ENCODE assay signal across 1 cellular context in genomic region chr22:37968452-37969251, GRCh38.
TF ChIP-seq lines count a peak whose summit lies in the region.

No MANE protein-coding gene starts in this region.

TF ChIP-seq in HepG2, 621 proteins besides CTCF, POLR2A, EP300 and RAD21 (continues in another document):
- peak; percentile 53 for TF ChIP-seq ZNF609 (CRISPR knock-in tag; IDR thresholded peaks at IDR 0.05; ENCODE audit: borderline replicate concordance)
- TF ChIP-seq ZFP91 (CRISPR knock-in tag; IDR thresholded peaks at IDR 0.05; ENCODE audit: borderline replicate concordance), result peak; percentile 31; the same call in 1 of the 2 replicates
- TF ChIP-seq ZBTB33 (CRISPR knock-in tag; IDR thresholded peaks at IDR 0.05), result no peak
- TF ChIP-seq HNF1A (IDR thresholded peaks at IDR 0.05; ENCODE audit: low read depth), result no peak
- TF ChIP-seq HNF1A (CRISPR knock-in tag; IDR thresholded peaks at IDR 0.05; ENCODE audit: borderline replicate concordance), result peak; percentile 5; the same call in 1 of the 2 replicates
- peak; percentile 58 for TF ChIP-seq TEAD3 (CRISPR knock-in tag; optimal IDR thresholded peaks at IDR 0.05; ENCODE audit: borderline replicate concordance)
- TF ChIP-seq RCOR2 (CRISPR knock-in tag; IDR thresholded peaks at IDR 0.05), result peak; percentile 62; the same call in 1 of the 2 replicates
- TF ChIP-seq ZNF687 (CRISPR knock-in tag; IDR thresholded peaks at IDR 0.05), result peak; percentile 80
- TF ChIP-seq YY1 (IDR thresholded peaks at IDR 0.05; ENCODE audit: insufficient read depth, insufficient replicate concordance, low read depth, low read length), result peak; percentile 43
- TF ChIP-seq ATF2 (CRISPR knock-in tag; IDR thresholded peaks at IDR 0.05), result peak; percentile 17; the same call in 1 of the 2 replicates
- TF ChIP-seq ZSCAN21 (CRISPR knock-in tag; IDR thresholded peaks at IDR 0.05; ENCODE audit: borderline replicate concordance), result 0 out of 2 replicates have a peak, but pooled peaks have one; percentile 17
- TF ChIP-seq IRX3 (CRISPR knock-in tag; IDR thresholded peaks at IDR 0.05; ENCODE audit: borderline replicate concordance, low read depth), result no peak
- no peak for TF ChIP-seq ZNF773 (CRISPR knock-in tag; IDR thresholded peaks at IDR 0.05; ENCODE audit: borderline replicate concordance)
- peak; percentile 24; the same call in 1 of the 2 replicates for TF ChIP-seq ZNF253 (CRISPR knock-in tag; IDR thresholded peaks at IDR 0.05; ENCODE audit: borderline replicate concordance)
- TF ChIP-seq ZFY (CRISPR knock-in tag; IDR thresholded peaks at IDR 0.05), result peak; percentile 50; the same call in 1 of the 2 replicates
- no peak for TF ChIP-seq ATF3 (CRISPR knock-in tag; IDR thresholded peaks at IDR 0.05)
- no peak for TF ChIP-seq BATF2 (CRISPR knock-in tag; IDR thresholded peaks at IDR 0.05)
- TF ChIP-seq TMF1 (CRISPR knock-in tag; IDR thresholded peaks at IDR 0.05; ENCODE audit: low read depth), result no peak
- TF ChIP-seq HNF4A (CRISPR knock-in tag; IDR thresholded peaks at IDR 0.05), result peak; percentile 74
- 0 out of 2 replicates have a peak, but pooled peaks have one; percentile 47 for TF ChIP-seq NR2F6 (IDR thresholded peaks at IDR 0.05)
- TF ChIP-seq NR2F6 (CRISPR knock-in tag; IDR thresholded peaks at IDR 0.05), result 0 out of 2 replicates have a peak, but pooled peaks have one; percentile 22
- 0 out of 2 replicates have a peak, but pooled peaks have one; percentile 41 for TF ChIP-seq TCF7L2 (IDR thresholded peaks at IDR 0.05; ENCODE audit: low read depth, low read length)
- TF ChIP-seq TBX3 (IDR thresholded peaks at IDR 0.05; ENCODE audit: borderline replicate concordance), result peak; percentile 61; the same call in 1 of the 2 replicates
- peak; percentile 48; the same call in 1 of the 2 replicates for TF ChIP-seq ZNF281 (CRISPR knock-in tag; IDR thresholded peaks at IDR 0.05; ENCODE audit: borderline replicate concordance)
- no peak for TF ChIP-seq ZNF512 (CRISPR knock-in tag; IDR thresholded peaks at IDR 0.05)
- TF ChIP-seq ZNF652 (CRISPR knock-in tag; IDR thresholded peaks at IDR 0.05; ENCODE audit: borderline replicate concordance, low read depth), result peak; percentile 84
